1 cellular context compared by ENCODE assay signal in genomic region chr17:72338847-72339790, GRCh38.
TF ChIP-seq lines count a peak whose summit lies in the region.

No MANE protein-coding gene starts in this region.

TF ChIP-seq in HepG2, 621 proteins besides CTCF, POLR2A, EP300 and RAD21 (continued from another document and continues in another):
- no peak for TF ChIP-seq E2F5 (CRISPR knock-in tag; conservative IDR thresholded peaks at IDR 0.05)
- TF ChIP-seq HNRNPUL1 (IDR thresholded peaks at IDR 0.05; ENCODE audit: low read depth, low read length): no peak
- no peak for TF ChIP-seq ATAD3A (CRISPR knock-in tag; IDR thresholded peaks at IDR 0.05)
- TF ChIP-seq SMC3 (IDR thresholded peaks at IDR 0.05; ENCODE audit: low read length): no peak
- TF ChIP-seq ZNF773 (CRISPR knock-in tag; IDR thresholded peaks at IDR 0.05; ENCODE audit: borderline replicate concordance): no peak
- TF ChIP-seq, protein P1, sequence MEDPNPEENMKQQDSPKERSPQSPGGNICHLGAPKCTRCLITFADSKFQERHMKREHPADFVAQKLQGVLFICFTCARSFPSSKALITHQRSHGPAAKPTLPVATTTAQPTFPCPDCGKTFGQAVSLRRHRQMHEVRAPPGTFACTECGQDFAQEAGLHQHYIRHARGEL (CRISPR knock-in tag; IDR thresholded peaks at IDR 0.05): no peak
- TF ChIP-seq SP5 (CRISPR knock-in tag; IDR thresholded peaks at IDR 0.05; ENCODE audit: borderline replicate concordance, low read depth): no peak
- peak; percentile 72; the same call in 1 of the 2 replicates for TF ChIP-seq AHDC1 (CRISPR knock-in tag; IDR thresholded peaks at IDR 0.05; ENCODE audit: borderline replicate concordance)
- TF ChIP-seq CC2D1A (CRISPR knock-in tag; IDR thresholded peaks at IDR 0.05): no peak
- no peak for TF ChIP-seq SRSF4 (IDR thresholded peaks at IDR 0.05; ENCODE audit: low read depth, low read length, poor library complexity, severe bottlenecking)
- TF ChIP-seq YEATS4 (CRISPR knock-in tag; IDR thresholded peaks at IDR 0.05; ENCODE audit: borderline replicate concordance): no peak
- TF ChIP-seq SYNCRIP (IDR thresholded peaks at IDR 0.05; ENCODE audit: insufficient read depth, low read depth, low read length): no peak
- peak; percentile 51; the same call in 1 of the 2 replicates for TF ChIP-seq ZNF430 (CRISPR knock-in tag; IDR thresholded peaks at IDR 0.05)
- no peak for TF ChIP-seq ZNF441 (CRISPR knock-in tag; IDR thresholded peaks at IDR 0.05; ENCODE audit: borderline replicate concordance)
- TF ChIP-seq MAF1 (CRISPR knock-in tag; IDR thresholded peaks at IDR 0.05; ENCODE audit: borderline replicate concordance): no peak
- no peak for TF ChIP-seq ZNF660 (CRISPR knock-in tag; IDR thresholded peaks at IDR 0.05; ENCODE audit: borderline replicate concordance, low read depth)
- TF ChIP-seq ESRRA (CRISPR knock-in tag; IDR thresholded peaks at IDR 0.05; ENCODE audit: low read depth): 0 out of 2 replicates have a peak, but pooled peaks have one; percentile 37
- no peak; the same call in 2 of the 3 replicates for TF ChIP-seq MXI1 (IDR thresholded peaks at IDR 0.05; ENCODE audit: borderline replicate concordance, low read depth, low read length)
- TF ChIP-seq, protein P2, sequence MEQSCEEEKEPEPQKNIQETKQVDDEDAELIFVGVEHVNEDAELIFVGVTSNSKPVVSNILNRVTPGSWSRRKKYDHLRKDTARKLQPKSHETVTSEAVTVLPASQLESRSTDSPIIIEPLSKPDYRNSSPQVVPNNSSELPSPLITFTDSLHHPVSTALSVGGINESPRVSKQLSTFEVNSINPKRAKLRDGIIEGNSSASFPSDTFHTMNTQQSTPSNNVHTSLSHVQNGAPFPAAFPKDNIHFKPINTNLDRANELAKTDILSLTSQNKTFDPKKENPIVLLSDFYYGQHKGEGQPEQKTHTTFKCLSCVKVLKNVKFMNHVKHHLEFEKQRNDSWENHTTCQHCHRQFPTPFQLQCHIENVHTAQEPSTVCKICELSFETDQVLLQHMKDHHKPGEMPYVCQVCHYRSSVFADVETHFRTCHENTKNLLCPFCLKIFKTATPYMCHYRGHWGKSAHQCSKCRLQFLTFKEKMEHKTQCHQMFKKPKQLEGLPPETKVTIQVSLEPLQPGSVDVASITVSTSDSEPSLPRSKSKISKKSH (CRISPR knock-in tag; IDR thresholded peaks at IDR 0.05; ENCODE audit: borderline replicate concordance): no peak
- no peak for TF ChIP-seq SMAD1 (CRISPR knock-in tag; IDR thresholded peaks at IDR 0.05; ENCODE audit: borderline replicate concordance, low read depth)
- TF ChIP-seq, protein P3, sequence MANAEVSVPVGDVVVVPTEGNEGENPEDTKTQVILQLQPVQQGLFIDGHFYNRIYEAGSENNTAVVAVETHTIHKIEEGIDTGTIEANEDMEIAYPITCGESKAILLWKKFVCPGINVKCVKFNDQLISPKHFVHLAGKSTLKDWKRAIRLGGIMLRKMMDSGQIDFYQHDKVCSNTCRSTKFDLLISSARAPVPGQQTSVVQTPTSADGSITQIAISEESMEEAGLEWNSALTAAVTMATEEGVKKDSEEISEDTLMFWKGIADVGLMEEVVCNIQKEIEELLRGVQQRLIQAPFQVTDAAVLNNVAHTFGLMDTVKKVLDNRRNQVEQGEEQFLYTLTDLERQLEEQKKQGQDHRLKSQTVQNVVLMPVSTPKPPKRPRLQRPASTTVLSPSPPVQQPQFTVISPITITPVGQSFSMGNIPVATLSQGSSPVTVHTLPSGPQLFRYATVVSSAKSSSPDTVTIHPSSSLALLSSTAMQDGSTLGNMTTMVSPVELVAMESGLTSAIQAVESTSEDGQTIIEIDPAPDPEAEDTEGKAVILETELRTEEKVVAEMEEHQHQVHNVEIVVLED (CRISPR knock-in tag; IDR thresholded peaks at IDR 0.05; ENCODE audit: borderline replicate concordance): no peak
- TF ChIP-seq HOXA7 (CRISPR knock-in tag; IDR thresholded peaks at IDR 0.05): no peak
- TF ChIP-seq CCDC6 (CRISPR knock-in tag; IDR thresholded peaks at IDR 0.05): no peak
- TF ChIP-seq, protein P4, sequence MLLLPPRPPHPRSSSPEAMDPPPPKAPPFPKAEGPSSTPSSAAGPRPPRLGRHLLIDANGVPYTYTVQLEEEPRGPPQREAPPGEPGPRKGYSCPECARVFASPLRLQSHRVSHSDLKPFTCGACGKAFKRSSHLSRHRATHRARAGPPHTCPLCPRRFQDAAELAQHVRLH (CRISPR knock-in tag; IDR thresholded peaks at IDR 0.05; ENCODE audit: borderline replicate concordance, low read depth): no peak
- TF ChIP-seq AGO2 (optimal IDR thresholded peaks at IDR 0.05; ENCODE audit: low read depth, low read length): no peak
- TF ChIP-seq NFATC3 (CRISPR knock-in tag; IDR thresholded peaks at IDR 0.05): no peak
- no peak for TF ChIP-seq ZNF737 (CRISPR knock-in tag; IDR thresholded peaks at IDR 0.05; ENCODE audit: borderline replicate concordance)
- 0 out of 2 replicates have a peak, but pooled peaks have one; percentile 24 for TF ChIP-seq BCL6 (CRISPR knock-in tag; IDR thresholded peaks at IDR 0.05)
- no peak for TF ChIP-seq HBP1 (CRISPR knock-in tag; IDR thresholded peaks at IDR 0.05; ENCODE audit: low read depth)
- TF ChIP-seq RELA (CRISPR knock-in tag; IDR thresholded peaks at IDR 0.05): no peak
- TF ChIP-seq TSC22D2 (CRISPR knock-in tag; IDR thresholded peaks at IDR 0.05; ENCODE audit: borderline replicate concordance): 0 out of 2 replicates have a peak, but pooled peaks have one; percentile 24
- no peak for TF ChIP-seq MAFK (conservative IDR thresholded peaks at IDR 0.05 in 1 of 2, IDR thresholded peaks at IDR 0.05 in 1 of 2; ENCODE audit: low read length in 2 of 2)
- TF ChIP-seq SMARCC2 (IDR thresholded peaks at IDR 0.05): no peak
- TF ChIP-seq, protein P5, sequence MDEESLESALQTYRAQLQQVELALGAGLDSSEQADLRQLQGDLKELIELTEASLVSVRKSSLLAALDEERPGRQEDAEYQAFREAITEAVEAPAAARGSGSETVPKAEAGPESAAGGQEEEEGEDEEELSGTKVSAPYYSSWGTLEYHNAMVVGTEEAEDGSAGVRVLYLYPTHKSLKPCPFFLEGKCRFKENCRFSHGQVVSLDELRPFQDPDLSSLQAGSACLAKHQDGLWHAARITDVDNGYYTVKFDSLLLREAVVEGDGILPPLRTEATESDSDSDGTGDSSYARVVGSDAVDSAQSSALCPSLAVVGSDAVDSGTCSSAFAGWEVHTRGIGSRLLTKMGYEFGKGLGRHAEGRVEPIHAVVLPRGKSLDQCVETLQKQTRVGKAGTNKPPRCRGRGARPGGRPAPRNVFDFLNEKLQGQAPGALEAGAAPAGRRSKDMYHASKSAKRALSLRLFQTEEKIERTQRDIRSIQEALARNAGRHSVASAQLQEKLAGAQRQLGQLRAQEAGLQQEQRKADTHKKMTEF (CRISPR knock-in tag; IDR thresholded peaks at IDR 0.05): peak; percentile 88
- TF ChIP-seq ZSCAN9 (CRISPR knock-in tag; IDR thresholded peaks at IDR 0.05; ENCODE audit: borderline replicate concordance): 0 out of 2 replicates have a peak, but pooled peaks have one; percentile 8
- TF ChIP-seq HES4 (CRISPR knock-in tag; IDR thresholded peaks at IDR 0.05; ENCODE audit: borderline replicate concordance): no peak
- TF ChIP-seq SMARCE1 (IDR thresholded peaks at IDR 0.05; ENCODE audit: borderline replicate concordance): no peak
- no peak for TF ChIP-seq TOPORS (CRISPR knock-in tag; IDR thresholded peaks at IDR 0.05)
- no peak for TF ChIP-seq NR0B2 (CRISPR knock-in tag; IDR thresholded peaks at IDR 0.05)
- 0 out of 2 replicates have a peak, but pooled peaks have one; percentile 36 for TF ChIP-seq ZNF572 (CRISPR knock-in tag; IDR thresholded peaks at IDR 0.05)
- no peak for TF ChIP-seq THAP7 (CRISPR knock-in tag; IDR thresholded peaks at IDR 0.05)
- no peak for TF ChIP-seq ZFP62 (CRISPR knock-in tag; IDR thresholded peaks at IDR 0.05)
- TF ChIP-seq SALL1 (CRISPR knock-in tag; IDR thresholded peaks at IDR 0.05): peak; percentile 65
- TF ChIP-seq PHF21A (CRISPR knock-in tag; IDR thresholded peaks at IDR 0.05): peak; percentile 81
- peak; percentile 68; the same call in 1 of the 2 replicates for TF ChIP-seq ZBTB38 (CRISPR knock-in tag; IDR thresholded peaks at IDR 0.05)
- TF ChIP-seq ZFP41 (CRISPR knock-in tag; IDR thresholded peaks at IDR 0.05; ENCODE audit: borderline replicate concordance): no peak
- TF ChIP-seq ZSCAN20 (CRISPR knock-in tag; IDR thresholded peaks at IDR 0.05; ENCODE audit: borderline replicate concordance): no peak
- no peak for TF ChIP-seq GPBP1L1 (CRISPR knock-in tag; IDR thresholded peaks at IDR 0.05)
- peak; percentile 24; the same call in 1 of the 2 replicates for TF ChIP-seq ZMYM4 (CRISPR knock-in tag; IDR thresholded peaks at IDR 0.05)
